In genomic region chr2:20613342-20613916, GRCh38 we compare ENCODE assay signal across 11 cellular contexts. TPM values are rescaled to one million over a fixed set of nuclear protein-coding genes. Genes with fewer than 3 reads are reported as not detected.
A peak's percentile ranks its signal among the peaks of the same experiment; 100 is the strongest.
DNase-seq lines count a peak whose midpoint lies in the region; ATAC-seq and TF ChIP-seq lines count a peak whose summit lies in the region.
"Had no signal": no experiment of that assay in that cellular context is flagged by ENCODE, and none has a peak within 500 bp of the region (broad histone marks: within the 10 kb centered on the region; RNA-seq: fewer than 3 reads in every experiment).

No MANE protein-coding gene starts in this region.

- no peak overlapping the region for H3K4ac ChIP-seq in trophoblast cell (ENCODE audit: low read depth, low read length)

- H3K27me3 ChIP-seq in heart left ventricle (no peaks in the 10 kb centered on the region), trophoblast cell (ENCODE audit: insufficient read depth, low read length) (no peaks in the 10 kb centered on the region), vagina (no peaks in the 10 kb centered on the region)

- H3K36me3 ChIP-seq in heart left ventricle (no peaks in the 10 kb centered on the region), trophoblast cell (ENCODE audit: control insufficient read depth in 1 of 2, insufficient read depth in 2 of 2, low read length in 2 of 2) (no peaks in the 10 kb centered on the region), vagina (no peaks in the 10 kb centered on the region)

- peaks cover 2% of the 10 kb centered on the region for H3K79me2 ChIP-seq in trophoblast cell (ENCODE audit: control insufficient read depth, insufficient read depth, low read length, poor library complexity)

- no peak for ATAC-seq in activated naive CD4-positive, alpha-beta T cell treated with anti-CD3 and anti-CD28 coated beads, Interleukin-2, amount 50 U/mL, for 72 hours
- ATAC-seq in heart left ventricle (no peak), HG02678 (IDR thresholded peaks at IDR 0.05; ENCODE audit: unreplicated experiment) (no peak)
- ATAC-seq: K562 had no signal

- peaks cover 22% of the 10 kb centered on the region for H3K79me1 ChIP-seq in trophoblast cell (ENCODE audit: low read length)

- H3K4me2 ChIP-seq in trophoblast cell (ENCODE audit: low read length), result no peak overlapping the region

- H3K4me1 ChIP-seq in heart left ventricle, result peaks cover 48 to 99% (median 95%) of the 10 kb centered on the region in 12 donors
- H3K4me1 ChIP-seq in trophoblast cell (ENCODE audit: control insufficient read depth in 1 of 2, insufficient read depth in 2 of 2, low read length in 2 of 2), result peaks cover 18 to 27% of the 10 kb centered on the region in 2 experiments
- peaks cover 91% of the 10 kb centered on the region for H3K4me1 ChIP-seq in vagina

- 68 to 81% (median 70%) methylated on average over 11 to 12 of the region's 12 CpGs for WGBS in heart left ventricle, 4 donors
- WGBS in trophoblast cell (ENCODE audit: extremely low coverage, insufficient coverage, insufficient read length), result no CpG with 5 or more reads among the region's 12 CpGs

- no peak overlapping the region for H3K4me3 ChIP-seq in heart left ventricle
- H3K4me3 ChIP-seq in trophoblast cell (ENCODE audit: low read depth, low read length), result no peak overlapping the region
- H3K4me3 ChIP-seq in vagina, result no peak overlapping the region
- H3K4me3 ChIP-seq: K562 had no signal

- H3K9me3 ChIP-seq in heart left ventricle (no peaks in the 10 kb centered on the region), trophoblast cell (ENCODE audit: insufficient read depth, low read depth, low read length) (no peaks in the 10 kb centered on the region), vagina (no peaks in the 10 kb centered on the region)

- TF ChIP-seq CTCF in heart left ventricle (IDR thresholded peaks at IDR 0.05), result no peak
- no peak for TF ChIP-seq CTCF in vagina (IDR thresholded peaks at IDR 0.05)

- H3K27ac Mint-ChIP-seq in activated naive CD4-positive, alpha-beta T cell treated with anti-CD3 and anti-CD28 coated beads, Interleukin-2, amount 50 U/mL, for 72 hours, result no peak overlapping the region

- no peak overlapping the region for H2AFZ ChIP-seq in trophoblast cell (ENCODE audit: insufficient read depth, low read length, poor library complexity)

- peak; percentile 7 for DNase-seq in activated naive CD4-positive, alpha-beta T cell treated with anti-CD3 and anti-CD28 coated beads, Interleukin-2, amount 50 U/mL, for 16 hours
- no peak for DNase-seq in activated naive CD4-positive, alpha-beta T cell treated with anti-CD3 and anti-CD28 coated beads, Interleukin-2, amount 50 U/mL, for 72 hours (ENCODE audit: low spot score in 2 of 2)
- DNase-seq in heart left ventricle, result peak in 2 of 5 donors; percentile 25 to 37
- DNase-seq in trophoblast cell, result no peak
- DNase-seq in vagina (ENCODE audit: extremely low spot score in 2 of 2), result no peak
- no peak for DNase-seq in foreskin melanocyte
- no peak for DNase-seq in stimulated activated CD4-positive, alpha-beta T cell treated with anti-CD3 and anti-CD28 coated beads, Interleukin-4, amount 100 ng/mL, for 4 hours
- DNase-seq: NCI-H1694 treated with DMSO at 0.1 percent for 48 hours, NCI-H82 had no signal

- no peak overlapping the region for H3K9ac ChIP-seq in trophoblast cell (ENCODE audit: low read length)

- peak overlapping the region; percentile 10 to 99 (median 94) for H3K27ac ChIP-seq in heart left ventricle
- H3K27ac ChIP-seq in trophoblast cell (ENCODE audit: low read depth, low read length), result no peak overlapping the region
- peak overlapping the region; percentile 97 for H3K27ac ChIP-seq in vagina

- no peak for TF ChIP-seq POLR2A in heart left ventricle (IDR thresholded peaks at IDR 0.05)
- no peak for TF ChIP-seq POLR2A in vagina (IDR thresholded peaks at IDR 0.05)

- H4K8ac ChIP-seq in trophoblast cell (ENCODE audit: low read depth, low read length), result no peak overlapping the region

- H2BK120ac ChIP-seq in trophoblast cell (ENCODE audit: insufficient read depth, low read length, poor library complexity), result no peak overlapping the region

- H2BK12ac ChIP-seq in trophoblast cell (ENCODE audit: low read length), result peak overlapping the region; percentile 14

- peaks cover 0 to 4% of the 10 kb centered on the region in 2 donors for H3K36me3 Mint-ChIP-seq in activated naive CD4-positive, alpha-beta T cell treated with anti-CD3 and anti-CD28 coated beads, Interleukin-2, amount 50 U/mL, for 72 hours

- no peak overlapping the region for H2BK5ac ChIP-seq in trophoblast cell (ENCODE audit: low read depth, low read length, poor library complexity)

- no peak overlapping the region for H3K14ac ChIP-seq in trophoblast cell (ENCODE audit: low read length)

- H3K18ac ChIP-seq in trophoblast cell (ENCODE audit: low read length), result no peak overlapping the region

- H4K12ac ChIP-seq in trophoblast cell (ENCODE audit: low read depth, low read length), result no peak overlapping the region

- H3K9me3 Mint-ChIP-seq in activated naive CD4-positive, alpha-beta T cell treated with anti-CD3 and anti-CD28 coated beads, Interleukin-2, amount 50 U/mL, for 72 hours, result peaks cover 0 to 4% of the 10 kb centered on the region in 2 donors

- intact Hi-C loops in heart left ventricle (cut with DNase I) (loop anchor here in 3 of 10 donors (10.0 kb wide), 1 partner anchor 89 kb away; no protein-coding TSS in a partner anchor), vagina (cut with DNase I) (no loop called here)

- no peak overlapping the region for H3K23ac ChIP-seq in trophoblast cell (ENCODE audit: low read length)

- H2AK5ac ChIP-seq in trophoblast cell (ENCODE audit: low read length), result peak overlapping the region; percentile 15

- H4K91ac ChIP-seq in trophoblast cell (ENCODE audit: low read depth, low read length), result no peak overlapping the region

RNA-seq across cellular contexts. Expression of gene HS1BP3, which starts 37.5 kb away (rescaled TPM):
- total RNA-seq in activated naive CD4-positive, alpha-beta T cell treated with anti-CD3 and anti-CD28 coated beads, Interleukin-2, amount 50 U/mL, for 72 hours, result 1 to 10 TPM; 6.1 to 7.9 TPM
- total RNA-seq in heart left ventricle (10 to 100 TPM; 12.7 to 23.7 (median 17.9) TPM), vagina (23.1 TPM)
- polyA plus RNA-seq in heart left ventricle, result 10 to 100 TPM; 21.0 to 23.7 TPM
- polyA plus RNA-seq in trophoblast cell (2013), result 17.5 and 18.2 TPM in 2 replicates

RNA-seq across cellular contexts. Expression of gene GDF7, which starts 53.5 kb away (rescaled TPM):
- under 1 TPM in 1 of 2 donors, not detected in 1; 0.07 TPM for total RNA-seq in activated naive CD4-positive, alpha-beta T cell treated with anti-CD3 and anti-CD28 coated beads, Interleukin-2, amount 50 U/mL, for 72 hours
- total RNA-seq in heart left ventricle, result 1 to 10 TPM in 2 of 9 donors, under 1 TPM in 7; 0.14 to 1.6 (median 0.56) TPM
- under 1 TPM; 0.22 to 0.30 TPM for polyA plus RNA-seq in heart left ventricle
- polyA plus RNA-seq in trophoblast cell (2013), result 0.14 and 0.17 TPM in 2 replicates
- 9.3 TPM for total RNA-seq in vagina
- total RNA-seq: K562 had no signal
